Comparison of ENCODE assay signal across 10 cellular contexts in genomic region chr7:100745184-100745583, GRCh38. TPM values are rescaled to one million over a fixed set of nuclear protein-coding genes. Genes with fewer than 3 reads are reported as not detected.
DNase-seq lines count a peak whose midpoint lies in the region; ATAC-seq, FAIRE-seq and TF ChIP-seq lines count a peak whose summit lies in the region.
"Had no signal": no experiment of that assay in that cellular context is flagged by ENCODE, and none has a peak within 500 bp of the region (broad histone marks: within the 10 kb centered on the region; RNA-seq: fewer than 3 reads in every experiment).

No MANE protein-coding gene starts in this region.

- H3K4me3 Mint-ChIP-seq in activated T-cell treated with anti-CD3 and anti-CD28 coated beads, Interleukin-2, amount 50 U/mL, for 24 hours, result peak overlapping the region; percentile 66

- DNase-seq in activated T-cell treated with anti-CD3 and anti-CD28 coated beads, Interleukin-2, amount 50 U/mL, for 24 hours, result no peak
- DNase-seq in activated T-cell treated with anti-CD3 and anti-CD28 coated beads, Interleukin-2, amount 50 U/mL, for 1 hour, result no peak
- peak in 1 of 2 donors; percentile 48 for DNase-seq in activated naive CD4-positive, alpha-beta T cell treated with anti-CD3 and anti-CD28 coated beads, Interleukin-2, amount 50 U/mL, for 72 hours (ENCODE audit: low spot score in 2 of 2)
- DNase-seq in left ventricle myocardium inferior (peak; percentile 50), activated gamma-delta T cell (lab: John Stamatoyannopoulos, UW) (no peak), D721Med (ENCODE audit: insufficient read length, low spot score) (no peak)

- intact Hi-C loops in left ventricle myocardium inferior (cut with micrococcal nuclease), result no loop called here

- ATAC-seq in activated naive CD4-positive, alpha-beta T cell treated with anti-CD3 and anti-CD28 coated beads, Interleukin-2, amount 50 U/mL, for 72 hours, result peak; percentile 20 to 89
- no peak for ATAC-seq in GM21390 (IDR thresholded peaks at IDR 0.05; ENCODE audit: unreplicated experiment)

- H3K9me3 ChIP-seq in left ventricle myocardium inferior (replicated peaks), result no peaks in the 10 kb centered on the region
- H3K9me3 ChIP-seq in skeletal muscle satellite cell (replicated peaks; ENCODE audit: low read length), result no peaks in the 10 kb centered on the region

- TF ChIP-seq CTCF in left ventricle myocardium inferior (IDR thresholded peaks at IDR 0.05; ENCODE audit: borderline replicate concordance), result no peak
- TF ChIP-seq CTCF in D721Med (IDR thresholded peaks at IDR 0.05; ENCODE audit: insufficient read depth, missing control alignments), result no peak

- no peaks in the 10 kb centered on the region for H3K36me3 Mint-ChIP-seq in activated T-cell treated with anti-CD3 and anti-CD28 coated beads, Interleukin-2, amount 50 U/mL, for 24 hours (ENCODE audit: low read depth)
- H3K36me3 Mint-ChIP-seq in activated naive CD4-positive, alpha-beta T cell treated with anti-CD3 and anti-CD28 coated beads, Interleukin-2, amount 50 U/mL, for 72 hours, result peaks cover 6 to 7% of the 10 kb centered on the region in 2 donors
- H3K36me3 Mint-ChIP-seq: CD4-positive, alpha-beta memory T cell had no signal

- H3K27ac Mint-ChIP-seq in activated T-cell treated with anti-CD3 and anti-CD28 coated beads, Interleukin-2, amount 50 U/mL, for 24 hours, result no peak overlapping the region
- H3K27ac Mint-ChIP-seq in activated naive CD4-positive, alpha-beta T cell treated with anti-CD3 and anti-CD28 coated beads, Interleukin-2, amount 50 U/mL, for 72 hours, result peak overlapping the region in 1 of 2 donors; percentile 22

- H3K36me3 ChIP-seq in left ventricle myocardium inferior, result no peaks in the 10 kb centered on the region
- H3K36me3 ChIP-seq in skeletal muscle satellite cell (ENCODE audit: insufficient read depth, low read length), result no peaks in the 10 kb centered on the region

- H3K27me3 ChIP-seq in left ventricle myocardium inferior (ENCODE audit: low read depth), result peaks cover 66% of the 10 kb centered on the region
- H3K27me3 ChIP-seq in skeletal muscle satellite cell (ENCODE audit: control insufficient read depth, insufficient read depth, low read length), result peaks cover 5% of the 10 kb centered on the region

- H3K4me2 ChIP-seq in skeletal muscle satellite cell (ENCODE audit: low read length), result peak overlapping the region; percentile 73

- no peak for FAIRE-seq in D721Med (lab: Jason Lieb, UNC)
- FAIRE-seq: TTC549 had no signal

- H3K4me1 ChIP-seq in left ventricle myocardium inferior (no peaks in the 10 kb centered on the region), skeletal muscle satellite cell (ENCODE audit: control insufficient read depth, insufficient read depth, low read length) (no peaks in the 10 kb centered on the region)

- peaks cover 32% of the 10 kb centered on the region for H3K27me3 Mint-ChIP-seq in activated T-cell treated with anti-CD3 and anti-CD28 coated beads, Interleukin-2, amount 50 U/mL, for 24 hours

- H3K4me3 ChIP-seq in left ventricle myocardium inferior (peak overlapping the region; percentile 51), skeletal muscle satellite cell (ENCODE audit: low read length) (peak overlapping the region; percentile 65)

- H3K4me1 Mint-ChIP-seq in activated T-cell treated with anti-CD3 and anti-CD28 coated beads, Interleukin-2, amount 50 U/mL, for 24 hours (ENCODE audit: low read depth), result peaks cover 4% of the 10 kb centered on the region

- H3K9ac ChIP-seq in skeletal muscle satellite cell (ENCODE audit: low read depth, low read length), result peak overlapping the region; percentile 17

- H3K9me3 Mint-ChIP-seq in activated T-cell treated with anti-CD3 and anti-CD28 coated beads, Interleukin-2, amount 50 U/mL, for 24 hours, result no peaks in the 10 kb centered on the region
- H3K9me3 Mint-ChIP-seq in activated naive CD4-positive, alpha-beta T cell treated with anti-CD3 and anti-CD28 coated beads, Interleukin-2, amount 50 U/mL, for 72 hours, result peaks cover 0 to 4% of the 10 kb centered on the region in 2 donors

- no peak overlapping the region for H3K27ac ChIP-seq in left ventricle myocardium inferior (replicated peaks)

RNA-seq across cellular contexts. Expression of gene ZAN, which starts 11.8 kb away (rescaled TPM):
- not detected for total RNA-seq in activated naive CD4-positive, alpha-beta T cell treated with anti-CD3 and anti-CD28 coated beads, Interleukin-2, amount 50 U/mL, for 72 hours
- not detected for total RNA-seq in left ventricle myocardium inferior
- not detected in 2 replicates for total RNA-seq in skeletal muscle satellite cell (2012; rRNA removed)
- total RNA-seq: CD4-positive, alpha-beta memory T cell had no signal

RNA-seq across cellular contexts. Expression of gene EPO, which starts 24.9 kb away (rescaled TPM):
- not detected for total RNA-seq in activated naive CD4-positive, alpha-beta T cell treated with anti-CD3 and anti-CD28 coated beads, Interleukin-2, amount 50 U/mL, for 72 hours
- total RNA-seq in left ventricle myocardium inferior, result not detected
- total RNA-seq in skeletal muscle satellite cell (2012; rRNA removed), result not detected in 2 replicates
- total RNA-seq: CD4-positive, alpha-beta memory T cell had no signal

RNA-seq across cellular contexts. Expression of gene POP7, which starts 39.3 kb away (rescaled TPM):
- 10 to 100 TPM; 37.3 to 47.5 TPM for total RNA-seq in activated naive CD4-positive, alpha-beta T cell treated with anti-CD3 and anti-CD28 coated beads, Interleukin-2, amount 50 U/mL, for 72 hours
- 30.6 TPM for total RNA-seq in left ventricle myocardium inferior
- 47.4 and 57.7 TPM in 2 replicates for total RNA-seq in skeletal muscle satellite cell (2012; rRNA removed)

RNA-seq across cellular contexts. Expression of gene GIGYF1, which starts 51.1 kb away (rescaled TPM):
- 10 to 100 TPM; 47.2 to 58.4 TPM for total RNA-seq in activated naive CD4-positive, alpha-beta T cell treated with anti-CD3 and anti-CD28 coated beads, Interleukin-2, amount 50 U/mL, for 72 hours
- total RNA-seq in left ventricle myocardium inferior, result 24.5 TPM
- total RNA-seq in skeletal muscle satellite cell (2012; rRNA removed), result 14.6 and 15.5 TPM in 2 replicates
